ENCODE assay signal across 23 cellular contexts in genomic region chr6:90835584-90836212, GRCh38.
DNase-seq lines count a peak whose midpoint lies in the region; ATAC-seq and TF ChIP-seq lines count a peak whose summit lies in the region.
"Had no signal": no experiment of that assay in that cellular context is flagged by ENCODE, and none has a peak within 500 bp of the region (broad histone marks: within the 10 kb centered on the region; RNA-seq: fewer than 3 reads in every experiment).

No MANE protein-coding gene starts in this region.

- intact Hi-C loops in body of pancreas (cut with DNase I): no loop called here

- peak; percentile 99 for ATAC-seq in body of pancreas
- no peak for ATAC-seq in HG02973 (IDR thresholded peaks at IDR 0.05; ENCODE audit: unreplicated experiment)
- ATAC-seq: heart right ventricle, left ventricle myocardium superior had no signal

- H3K36me3 ChIP-seq in body of pancreas (replicated peaks in 1 of 2; ENCODE audit: insufficient read depth in 1 of 2, low read depth in 2 of 2): no peaks in the 10 kb centered on the region
- H3K36me3 ChIP-seq in H7 (replicated peaks; ENCODE audit: control insufficient read depth, insufficient read depth, low read length): no peaks in the 10 kb centered on the region
- H3K36me3 ChIP-seq: heart right ventricle, MG63, upper lobe of left lung had no signal

- no peak overlapping the region for H3K4me3 ChIP-seq in body of pancreas
- no peak overlapping the region for H3K4me3 ChIP-seq in H7 (ENCODE audit: insufficient read depth, low read depth, low read length)
- H3K4me3 ChIP-seq: heart right ventricle, MG63, upper lobe of left lung had no signal

- TF ChIP-seq CTCF in body of pancreas (IDR thresholded peaks at IDR 0.05): peak in 1 of 7 experiments; percentile 4

- in situ Hi-C loops in KBM-7 (cut with MboI; ENCODE audit: low pct_unique_long_range_greater_than_20kb, low sequenced_read_pairs): no loop called here

- H3K9me3 ChIP-seq in body of pancreas: no peaks in the 10 kb centered on the region
- H3K9me3 ChIP-seq: heart right ventricle, MG63, SK-N-SH, upper lobe of left lung had no signal

- peaks cover 14% of the 10 kb centered on the region for H3K4me1 ChIP-seq in body of pancreas
- H3K4me1 ChIP-seq: heart right ventricle, upper lobe of left lung had no signal

- TF ChIP-seq POLR2A in body of pancreas (IDR thresholded peaks at IDR 0.05): no peak

- DNase-seq in NCI-H1092 treated with DMSO at 0.1 percent for 48 hours (lab: John Stamatoyannopoulos, UW) (peak; percentile 52), NCI-H2081 (lab: John Stamatoyannopoulos, UW) (peak; percentile 90 to 98), body of pancreas (peak; percentile 74 to 88 (median 82)), renal cortical epithelial cell (ENCODE audit: low read depth) (peak; percentile 11), pons (ENCODE audit: low spot score) (no peak), H7 (no peak), KBM-7 (no peak)
- DNase-seq: activated CD4-positive, alpha-beta T cell treated with anti-CD3 and anti-CD28 coated beads for 4 hours; activated naive CD4-positive, alpha-beta T cell treated with anti-CD3 and anti-CD28 coated beads, Interleukin-2, amount 10 ng/mL, durations not matched to agents 7 days and 5 days; amygdala; effector memory CD4-positive, alpha-beta T cell; erythroblast; foreskin fibroblast; heart right ventricle; left ventricle myocardium superior; MG63; NCI-H524; posterior cingulate gyrus; SK-N-SH; T-helper 2 cell had no signal

- H3K27me3 ChIP-seq in body of pancreas: no peaks in the 10 kb centered on the region
- H3K27me3 ChIP-seq in H7 (ENCODE audit: control insufficient read depth, insufficient read depth, low read length): no peaks in the 10 kb centered on the region
- H3K27me3 ChIP-seq: heart right ventricle, MG63, upper lobe of left lung had no signal

- 20 to 21% methylated on average over 6 of the region's 6 CpGs for WGBS in body of pancreas, 2 donors

- H3K27ac ChIP-seq in body of pancreas: peak overlapping the region in 1 of 4 donors; percentile 44
- H3K27ac ChIP-seq: heart right ventricle, RWPE1, upper lobe of left lung had no signal

Comparison
In these comparisons a context has a peak if more than half of its experiments do, and no peak if none do; other contexts are left out.
1. DNase-seq: peak in NCI-H1092 treated with DMSO at 0.1 percent for 48 hours (single experiment), NCI-H2081 (2 of 2), body of pancreas (4 of 4) and renal cortical epithelial cell (single experiment); none in pons (single experiment), H7 (single experiment) and KBM-7 (single experiment).